3 cellular contexts compared by ENCODE assay signal in the genomic region with DNA sequence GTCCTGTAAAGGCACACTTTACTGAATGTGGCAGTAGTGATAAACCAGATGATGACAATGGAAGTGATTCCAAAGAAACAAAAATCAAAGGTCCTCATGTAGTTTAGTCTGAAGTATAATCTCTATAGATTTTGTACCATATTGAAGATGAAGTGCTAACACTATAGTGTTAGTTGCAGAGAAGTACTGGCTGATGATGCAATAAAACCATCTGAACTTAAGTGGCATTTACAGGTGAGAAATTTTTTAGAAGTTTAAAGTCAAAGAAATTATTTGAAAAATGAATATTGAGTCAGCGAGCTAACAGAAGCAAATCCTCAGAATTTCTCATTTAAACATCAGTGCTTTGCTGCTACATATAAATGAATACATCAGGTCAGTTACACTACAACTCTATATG.
TF ChIP-seq lines count a peak whose summit lies in the region.

No MANE protein-coding gene starts in this region.

TF ChIP-seq in HepG2, 621 proteins besides CTCF, POLR2A, EP300 and RAD21:
- no peak for TF ChIP-seq ZC3H4 (CRISPR knock-in tag; IDR thresholded peaks at IDR 0.05; ENCODE audit: borderline replicate concordance)
- TF ChIP-seq GABPA (IDR thresholded peaks at IDR 0.05; ENCODE audit: low read depth, low read length) = no peak
- TF ChIP-seq GABPA (CRISPR knock-in tag; IDR thresholded peaks at IDR 0.05; ENCODE audit: low read depth) = no peak
- TF ChIP-seq CEBPB (IDR thresholded peaks at IDR 0.05; ENCODE audit: borderline replicate concordance, low read depth, low read length) = peak; percentile 63; the same call in 1 of the 2 replicates
- no peak for TF ChIP-seq BRD4 (CRISPR knock-in tag; IDR thresholded peaks at IDR 0.05)
- no peak for TF ChIP-seq TBP (CRISPR knock-in tag; IDR thresholded peaks at IDR 0.05)
- TF ChIP-seq ZNF180 (CRISPR knock-in tag; IDR thresholded peaks at IDR 0.05; ENCODE audit: borderline replicate concordance, low read depth) = no peak

TF ChIP-seq in Ishikawa, 13 proteins besides CTCF, POLR2A, EP300 and RAD21:
- TF ChIP-seq, protein P1, sequence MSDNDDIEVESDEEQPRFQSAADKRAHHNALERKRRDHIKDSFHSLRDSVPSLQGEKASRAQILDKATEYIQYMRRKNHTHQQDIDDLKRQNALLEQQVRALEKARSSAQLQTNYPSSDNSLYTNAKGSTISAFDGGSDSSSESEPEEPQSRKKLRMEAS (IDR thresholded peaks at IDR 0.05) = no peak
- 0 out of 2 replicates have a peak, but pooled peaks have one; percentile 37 for TF ChIP-seq CEBPB (IDR thresholded peaks at IDR 0.05)

TF ChIP-seq in K562, 482 proteins besides CTCF, POLR2A, EP300 and RAD21:
- TF ChIP-seq ZEB2 (IDR thresholded peaks at IDR 0.05) = no peak
- no peak for TF ChIP-seq CBX3 (IDR thresholded peaks at IDR 0.05; ENCODE audit: borderline replicate concordance in 1 of 2, low read length in 2 of 2)
- TF ChIP-seq ZNF764 (CRISPR knock-in tag; IDR thresholded peaks at IDR 0.05; ENCODE audit: low read depth) = no peak
- no peak for TF ChIP-seq SMAD4 (CRISPR knock-in tag; conservative IDR thresholded peaks at IDR 0.05)
- TF ChIP-seq CEBPB (tag; IDR thresholded peaks at IDR 0.05) = 0 out of 2 replicates have a peak, but pooled peaks have one; percentile 25
- no peak for TF ChIP-seq KDM4B (IDR thresholded peaks at IDR 0.05; ENCODE audit: borderline replicate concordance in 2 of 2, low read depth in 1 of 2)
- no peak for TF ChIP-seq MCM3 (IDR thresholded peaks at IDR 0.05)
- TF ChIP-seq, protein P2, sequence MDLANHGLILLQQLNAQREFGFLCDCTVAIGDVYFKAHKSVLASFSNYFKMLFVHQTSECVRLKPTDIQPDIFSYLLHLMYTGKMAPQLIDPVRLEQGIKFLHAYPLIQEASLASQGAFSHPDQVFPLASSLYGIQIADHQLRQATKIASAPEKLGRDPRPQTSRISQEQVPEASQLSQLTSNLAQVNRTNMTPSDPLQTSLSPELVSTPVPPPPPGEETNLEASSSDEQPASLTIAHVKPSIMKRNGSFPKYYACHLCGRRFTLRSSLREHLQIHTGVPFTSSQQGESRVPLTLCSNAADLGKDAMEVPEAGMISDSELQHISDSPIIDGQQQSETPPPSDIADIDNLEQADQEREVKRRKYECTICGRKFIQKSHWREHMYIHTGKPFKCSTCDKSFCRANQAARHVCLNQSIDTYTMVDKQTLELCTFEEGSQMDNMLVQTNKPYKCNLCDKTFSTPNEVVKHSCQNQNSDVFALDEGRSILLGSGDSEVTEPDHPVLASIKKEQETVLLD (IDR thresholded peaks at IDR 0.05) = no peak
- TF ChIP-seq ZNF232 (CRISPR knock-in tag; IDR thresholded peaks at IDR 0.05) = no peak
- TF ChIP-seq, protein P3, sequence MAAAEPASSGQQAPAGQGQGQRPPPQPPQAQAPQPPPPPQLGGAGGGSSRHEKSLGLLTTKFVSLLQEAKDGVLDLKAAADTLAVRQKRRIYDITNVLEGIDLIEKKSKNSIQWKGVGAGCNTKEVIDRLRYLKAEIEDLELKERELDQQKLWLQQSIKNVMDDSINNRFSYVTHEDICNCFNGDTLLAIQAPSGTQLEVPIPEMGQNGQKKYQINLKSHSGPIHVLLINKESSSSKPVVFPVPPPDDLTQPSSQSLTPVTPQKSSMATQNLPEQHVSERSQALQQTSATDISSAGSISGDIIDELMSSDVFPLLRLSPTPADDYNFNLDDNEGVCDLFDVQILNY (CRISPR knock-in tag; IDR thresholded peaks at IDR 0.05) = no peak
- no peak for TF ChIP-seq HMG20A (CRISPR knock-in tag; conservative IDR thresholded peaks at IDR 0.05)
- no peak for TF ChIP-seq STAG1 (CRISPR knock-in tag; IDR thresholded peaks at IDR 0.05; ENCODE audit: borderline replicate concordance)
- no peak for TF ChIP-seq SIRT6 (IDR thresholded peaks at IDR 0.05; ENCODE audit: low read depth, low read length)
- TF ChIP-seq JUNB (CRISPR knock-in tag; conservative IDR thresholded peaks at IDR 0.05) = no peak
- TF ChIP-seq, protein P4, sequence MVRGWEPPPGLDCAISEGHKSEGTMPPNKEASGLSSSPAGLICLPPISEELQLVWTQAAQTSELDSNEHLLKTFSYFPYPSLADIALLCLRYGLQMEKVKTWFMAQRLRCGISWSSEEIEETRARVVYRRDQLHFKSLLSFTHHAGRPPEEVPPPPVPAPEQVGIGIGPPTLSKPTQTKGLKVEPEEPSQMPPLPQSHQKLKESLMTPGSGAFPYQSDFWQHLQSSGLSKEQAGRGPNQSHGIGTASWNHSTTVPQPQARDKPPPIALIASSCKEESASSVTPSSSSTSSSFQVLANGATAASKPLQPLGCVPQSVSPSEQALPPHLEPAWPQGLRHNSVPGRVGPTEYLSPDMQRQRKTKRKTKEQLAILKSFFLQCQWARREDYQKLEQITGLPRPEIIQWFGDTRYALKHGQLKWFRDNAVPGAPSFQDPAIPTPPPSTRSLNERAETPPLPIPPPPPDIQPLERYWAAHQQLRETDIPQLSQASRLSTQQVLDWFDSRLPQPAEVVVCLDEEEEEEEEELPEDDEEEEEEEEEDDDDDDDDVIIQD (CRISPR knock-in tag; IDR thresholded peaks at IDR 0.05) = no peak
- no peak for TF ChIP-seq ZNF778 (CRISPR knock-in tag; IDR thresholded peaks at IDR 0.05)
- no peak for TF ChIP-seq ETV1 (tag; conservative IDR thresholded peaks at IDR 0.05; ENCODE audit: low read depth)
- TF ChIP-seq, protein P5, sequence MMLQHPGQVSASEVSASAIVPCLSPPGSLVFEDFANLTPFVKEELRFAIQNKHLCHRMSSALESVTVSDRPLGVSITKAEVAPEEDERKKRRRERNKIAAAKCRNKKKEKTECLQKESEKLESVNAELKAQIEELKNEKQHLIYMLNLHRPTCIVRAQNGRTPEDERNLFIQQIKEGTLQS (IDR thresholded peaks at IDR 0.05) = peak; percentile 71
- TF ChIP-seq, protein P5 (CRISPR knock-in tag; conservative IDR thresholded peaks at IDR 0.05) = no peak
- TF ChIP-seq ZNF316 (IDR thresholded peaks at IDR 0.05) = no peak
- no peak for TF ChIP-seq CEBPG (CRISPR knock-in tag; IDR thresholded peaks at IDR 0.05)
- peak; percentile 53 to 77; a peak in 3 of 4 replicates for TF ChIP-seq CEBPG (tag; conservative IDR thresholded peaks at IDR 0.05 in 1 of 2, IDR thresholded peaks at IDR 0.05 in 1 of 2)
- no peak for TF ChIP-seq SRF (CRISPR knock-in tag; IDR thresholded peaks at IDR 0.05)
- no peak for TF ChIP-seq CHD1 (IDR thresholded peaks at IDR 0.05; ENCODE audit: low read length)
- TF ChIP-seq ARID2 (IDR thresholded peaks at IDR 0.05) = no peak
- no peak for TF ChIP-seq PPARD (CRISPR knock-in tag; IDR thresholded peaks at IDR 0.05)
